ENCODE assay signal across 11 cellular contexts in the genomic region with DNA sequence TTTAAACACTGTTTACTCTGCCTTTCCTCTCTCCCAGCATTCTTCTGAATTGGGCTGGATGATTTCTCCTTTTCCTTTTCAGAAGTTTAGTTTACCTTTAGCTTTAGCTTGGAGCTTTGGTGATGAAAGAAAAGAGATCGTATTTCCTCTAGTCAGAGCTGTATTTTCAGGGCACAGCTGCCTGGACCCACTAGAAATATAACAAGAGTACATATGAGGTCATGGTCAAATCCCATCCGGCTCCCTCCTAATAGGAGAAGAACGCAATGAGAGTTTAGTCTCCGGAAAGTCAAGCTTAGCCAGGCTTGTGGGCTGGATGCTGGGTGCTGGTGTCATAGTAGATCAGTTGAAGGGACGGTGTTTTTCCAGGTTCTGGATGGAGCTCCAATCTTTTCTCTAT.
DNase-seq lines count a peak whose midpoint lies in the region; ATAC-seq, FAIRE-seq and TF ChIP-seq lines count a peak whose summit lies in the region.
"Had no signal": no experiment of that assay in that cellular context is flagged by ENCODE, and none has a peak within 500 bp of the region (broad histone marks: within the 10 kb centered on the region; RNA-seq: fewer than 3 reads in every experiment).

No MANE protein-coding gene starts in this region.

- no peaks in the 10 kb centered on the region for H3K79me2 ChIP-seq in PC-9 (ENCODE audit: low read depth)

- H3K27me3 ChIP-seq in PC-9 (ENCODE audit: insufficient read depth, low read depth) (no peaks in the 10 kb centered on the region), psoas muscle (ENCODE audit: insufficient read depth in 3 of 3, low read length in 2 of 3) (no peaks in the 10 kb centered on the region), tibial nerve (no peaks in the 10 kb centered on the region)
- H3K27me3 ChIP-seq: right atrium auricular region had no signal

- TF ChIP-seq EP300 in tibial nerve (IDR thresholded peaks at IDR 0.05): no peak

- TF ChIP-seq CTCF in PC-9 (conservative IDR thresholded peaks at IDR 0.05) (no peak), psoas muscle (IDR thresholded peaks at IDR 0.05) (no peak), tibial nerve (IDR thresholded peaks at IDR 0.05) (no peak)

- H3K9me2 ChIP-seq in PC-9 (ENCODE audit: insufficient read depth): no peaks in the 10 kb centered on the region

- DNase-seq in ELR (ENCODE audit: low read depth) (peak; percentile 87), PC-9 (no peak), epithelial cell of prostate (ENCODE audit: low read depth, low spot score) (no peak), psoas muscle (peak; percentile 29 to 72), GM19239 (ENCODE audit: insufficient read length, low spot score) (no peak), tibial nerve (ENCODE audit: low spot score in 2 of 2) (no peak), AML-193 (lab: John Stamatoyannopoulos, UW) (no peak)
- DNase-seq: effector CD4-positive, alpha-beta T cell; H9 had no signal

- no peak for TF ChIP-seq POLR2A in tibial nerve (IDR thresholded peaks at IDR 0.05)

- WGBS in psoas muscle, 3 donors: 25 to 31% (median 28%) methylated on average over 5 of the region's 5 CpGs
- WGBS in tibial nerve, 2 donors: 77 to 80% methylated on average over 5 of the region's 5 CpGs

- H3K36me3 ChIP-seq in PC-9 (ENCODE audit: low read depth) (no peaks in the 10 kb centered on the region), psoas muscle (ENCODE audit: insufficient read depth in 1 of 2, low read depth in 1 of 2) (no peaks in the 10 kb centered on the region), tibial nerve (no peaks in the 10 kb centered on the region)
- H3K36me3 ChIP-seq: right atrium auricular region had no signal

- H3K4me3 ChIP-seq in PC-9 (no peak overlapping the region), psoas muscle (peak overlapping the region; percentile 17), tibial nerve (no peak overlapping the region)
- H3K4me3 ChIP-seq: right atrium auricular region had no signal

- POLR2A ChIA-PET in PC-9 (lab: Charles Lee; ENCODE audit: unreplicated experiment): no interaction called here

- no TSS peak for BruUV-seq in PC-9 (replicated peaks; lab: Mats Ljungman, UMichigan)

- H3K9me3 ChIP-seq in PC-9 (ENCODE audit: insufficient read depth, low read depth) (no peaks in the 10 kb centered on the region), psoas muscle (no peaks in the 10 kb centered on the region), tibial nerve (peaks cover 0 to 3% (median 0%) of the 10 kb centered on the region in 4 donors)
- H3K9me3 ChIP-seq: right atrium auricular region had no signal

- peaks cover 5% of the 10 kb centered on the region; the same call in 1 of the 2 replicates for H3F3A ChIP-seq in PC-9 (ENCODE audit: insufficient read depth, low read depth)

- H3K4me2 ChIP-seq in PC-9: peak overlapping the region; percentile 36

- no peaks in the 10 kb centered on the region for H4K20me1 ChIP-seq in PC-9 (ENCODE audit: insufficient read depth)

- CTCF ChIA-PET in PC-9 (lab: Charles Lee): no interaction called here

- ATAC-seq in psoas muscle (peak; percentile 82 to 87 (median 82)), HG03439 (IDR thresholded peaks at IDR 0.05; ENCODE audit: unreplicated experiment) (no peak)

- intact Hi-C loops in PC-9 (cut with micrococcal nuclease; ENCODE audit: unreplicated experiment): no loop called here
- intact Hi-C loops in psoas muscle (cut with DNase I): loop anchor here (2.0 to 5.0 kb wide), 3 partner anchors 35 to 111 kb away; no protein-coding TSS in a partner anchor

- H3K4me1 ChIP-seq in PC-9 (replicated peaks; ENCODE audit: insufficient read depth): peaks cover 38% of the 10 kb centered on the region
- H3K4me1 ChIP-seq in psoas muscle: peaks cover 57% of the 10 kb centered on the region
- H3K4me1 ChIP-seq in tibial nerve: no peaks in the 10 kb centered on the region

- H3K27ac ChIP-seq in PC-9 (no peak overlapping the region), epithelial cell of prostate (peak overlapping the region; percentile 56), psoas muscle (peak overlapping the region; percentile 96), tibial nerve (no peak overlapping the region)
- H3K27ac ChIP-seq: right atrium auricular region had no signal

- peak overlapping the region; percentile 22; the same call in 1 of the 2 replicates for H2AFZ ChIP-seq in PC-9

- FAIRE-seq in GM19239 (lab: Jason Lieb, UNC): no peak

Comparison
In these comparisons a context has a peak if more than half of its experiments do, and no peak if none do; other contexts are left out.
1. DNase-seq: peak in ELR (single experiment) and psoas muscle (2 of 2); none in PC-9 (0 of 2), epithelial cell of prostate (single experiment), GM19239 (single experiment), tibial nerve (0 of 2) and AML-193 (0 of 2).
2. H3K27ac ChIP-seq: peak in epithelial cell of prostate (single experiment) and psoas muscle (single experiment); none in PC-9 (single experiment) and tibial nerve (0 of 4).